ENCODE assay signal across 18 cellular contexts in the genomic region with DNA sequence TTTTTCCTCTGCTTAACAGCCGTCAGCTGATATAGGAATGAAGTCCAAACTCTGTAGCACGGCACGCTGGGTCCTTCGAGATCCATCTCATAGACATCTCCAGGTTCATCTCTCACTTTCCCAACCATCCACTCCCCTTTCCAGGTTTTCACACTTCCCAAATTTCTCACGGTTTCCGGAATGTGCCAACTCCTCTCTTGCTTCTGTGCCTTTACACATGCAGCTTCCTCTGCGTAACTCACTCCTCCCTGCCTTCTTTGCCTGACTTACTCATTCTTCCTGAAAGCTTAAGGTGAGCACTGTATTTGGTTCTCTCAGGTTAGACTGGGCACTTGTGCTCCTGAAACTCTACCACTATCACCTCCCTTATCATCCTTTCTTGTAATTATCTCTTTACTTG.
DNase-seq lines count a peak whose midpoint lies in the region; ATAC-seq, FAIRE-seq and TF ChIP-seq lines count a peak whose summit lies in the region.
"Had no signal": no experiment of that assay in that cellular context is flagged by ENCODE, and none has a peak within 500 bp of the region (broad histone marks: within the 10 kb centered on the region; RNA-seq: fewer than 3 reads in every experiment).

No MANE protein-coding gene starts in this region.

- H2AK5ac ChIP-seq in H9 (ENCODE audit: insufficient read length, low read length) = no peak overlapping the region

- H3K4me3 Mint-ChIP-seq in GM23338 = no peak overlapping the region
- no peak overlapping the region for H3K4me3 Mint-ChIP-seq in H9
- H3K4me3 Mint-ChIP-seq: CD4-positive, alpha-beta memory T cell; IgD-negative memory B cell had no signal

- H3K36me3 ChIP-seq in GM23338 (ENCODE audit: insufficient read depth) (peaks cover 36% of the 10 kb centered on the region), endothelial cell of umbilical vein (ENCODE audit: control insufficient read depth in 2 of 2, extremely low read depth in 1 of 2, insufficient read depth in 2 of 2, low read length in 2 of 2) (no peaks in the 10 kb centered on the region), keratinocyte (ENCODE audit: control insufficient read depth in 2 of 2, extremely low read depth in 1 of 2, insufficient read depth in 2 of 2, low read length in 2 of 2) (peaks cover 8 to 15% of the 10 kb centered on the region in 2 experiments)
- H3K36me3 ChIP-seq: BE2C had no signal

- H2BK120ac ChIP-seq in H9 (ENCODE audit: low read depth, low read length, poor library complexity, severe bottlenecking) = no peak overlapping the region

- H2BK5ac ChIP-seq in H9 (ENCODE audit: insufficient read length, low read length) = no peak overlapping the region

- H3K56ac ChIP-seq in H9 (ENCODE audit: insufficient read length, low read depth, low read length) = no peak overlapping the region

- H3K4me1 Mint-ChIP-seq in GM23338 = no peaks in the 10 kb centered on the region
- no peaks in the 10 kb centered on the region for H3K4me1 Mint-ChIP-seq in H9

- no peak overlapping the region for H3K18ac ChIP-seq in H9 (ENCODE audit: insufficient read length, low read depth, low read length)

- H4K5ac ChIP-seq in H9 (ENCODE audit: insufficient read length, low read depth, low read length) = no peak overlapping the region

- H3K79me1 ChIP-seq in H9 (ENCODE audit: insufficient read depth, low read depth, low read length, poor library complexity, severe bottlenecking) = no peaks in the 10 kb centered on the region

- peaks cover 79% of the 10 kb centered on the region for H3K36me3 Mint-ChIP-seq in GM23338 (ENCODE audit: low read depth)
- H3K36me3 Mint-ChIP-seq in H9 (ENCODE audit: insufficient read depth in 1 of 3, low read depth in 3 of 3) = peaks cover 50 to 67% (median 51%) of the 10 kb centered on the region in 3 experiments

- H3K9me2 ChIP-seq in GM23338 (ENCODE audit: insufficient read depth) = no peaks in the 10 kb centered on the region

- H3K4me1 ChIP-seq in GM23338 (ENCODE audit: insufficient read depth) (no peaks in the 10 kb centered on the region), H9 (ENCODE audit: insufficient read depth, low read length) (no peaks in the 10 kb centered on the region), endothelial cell of umbilical vein (ENCODE audit: control insufficient read depth, extremely low read depth, insufficient read depth, low read length) (no peaks in the 10 kb centered on the region), keratinocyte (ENCODE audit: control insufficient read depth, extremely low read depth, insufficient read depth, low read length) (no peaks in the 10 kb centered on the region)
- H3K4me1 ChIP-seq: A549, BE2C had no signal

- H2AFZ ChIP-seq in GM23338 (no peak overlapping the region), H9 (ENCODE audit: low read length) (no peak overlapping the region), endothelial cell of umbilical vein (ENCODE audit: low read depth, low read length) (no peak overlapping the region), keratinocyte (ENCODE audit: control insufficient read depth, low read length) (no peak overlapping the region)

- H3K23ac ChIP-seq in H9 (ENCODE audit: insufficient read length, low read depth, low read length) = no peak overlapping the region

- H3K9ac ChIP-seq in H9 (ENCODE audit: extremely low read depth, insufficient read length, low read length) = no peak overlapping the region
- H3K9ac ChIP-seq in endothelial cell of umbilical vein (replicated peaks; ENCODE audit: extremely low read depth, insufficient read depth, low read length) = no peak overlapping the region
- H3K9ac ChIP-seq in keratinocyte (ENCODE audit: control insufficient read depth, extremely low read depth, insufficient read depth, low read length) = no peak overlapping the region

- ATAC-seq in GM23338 (no peak), GM21825 (IDR thresholded peaks at IDR 0.05; ENCODE audit: unreplicated experiment) (no peak)
- ATAC-seq: A549 had no signal

- H3K4ac ChIP-seq in H9 (ENCODE audit: low read depth, low read length) = no peak overlapping the region

- H3K4me3 ChIP-seq in GM23338 (no peak overlapping the region), endothelial cell of umbilical vein (replicated peaks in 1 of 3; ENCODE audit: insufficient read depth in 1 of 3, low read depth in 1 of 3, low read length in 3 of 3) (no peak overlapping the region), keratinocyte (ENCODE audit: control insufficient read depth in 2 of 3, extremely low read depth in 1 of 3, insufficient read depth in 2 of 3, low read depth in 1 of 3, low read length in 3 of 3) (no peak overlapping the region)
- H3K4me3 ChIP-seq: A549 had no signal

- no peaks in the 10 kb centered on the region for H3K23me2 ChIP-seq in H9 (ENCODE audit: insufficient read length, low read depth, low read length, poor library complexity, severe bottlenecking)

- no peak for TF ChIP-seq POLR2A in endothelial cell of umbilical vein (IDR thresholded peaks at IDR 0.05; ENCODE audit: low read depth, low read length)
- no peak for TF ChIP-seq POLR2A in GM12892 (IDR thresholded peaks at IDR 0.05; ENCODE audit: low read depth, low read length)

- H3K79me2 ChIP-seq in GM23338 (replicated peaks; ENCODE audit: insufficient read depth) (no peaks in the 10 kb centered on the region; the same call in 1 of the 2 replicates), H9 (ENCODE audit: insufficient read depth, low read length) (no peaks in the 10 kb centered on the region), endothelial cell of umbilical vein (ENCODE audit: control insufficient read depth, insufficient read depth, low read length) (no peaks in the 10 kb centered on the region), keratinocyte (ENCODE audit: control insufficient read depth, insufficient read depth, low read length) (no peaks in the 10 kb centered on the region)

- no peaks in the 10 kb centered on the region for H3K27me3 ChIP-seq in GM23338 (ENCODE audit: insufficient read depth)
- H3K27me3 ChIP-seq in H9 (ENCODE audit: insufficient read depth, low read length) = no peaks in the 10 kb centered on the region
- no peaks in the 10 kb centered on the region for H3K27me3 ChIP-seq in endothelial cell of umbilical vein (ENCODE audit: control insufficient read depth in 2 of 2, insufficient read depth in 2 of 2, low read length in 2 of 2)
- H3K27me3 ChIP-seq in keratinocyte (ENCODE audit: control insufficient read depth, extremely low read depth, insufficient read depth, low read length) = no peaks in the 10 kb centered on the region
- H3K27me3 ChIP-seq: BE2C had no signal

- H4K91ac ChIP-seq in H9 (ENCODE audit: insufficient read length, low read depth, low read length) = no peak overlapping the region

- dilution Hi-C loops in endothelial cell of umbilical vein (cut with MboI; ENCODE audit: extremely low pct_ligation_motif_present, low sequenced_read_pairs) (no loop called here), keratinocyte (cut with MboI; ENCODE audit: extremely low pct_ligation_motif_present, low sequenced_read_pairs) (no loop called here)

- H3K9me3 Mint-ChIP-seq in GM23338 = peaks cover 3% of the 10 kb centered on the region; the same call in 1 of the 3 replicates
- no peaks in the 10 kb centered on the region; a peak in 1 of 5 replicates for H3K9me3 Mint-ChIP-seq in H9
- H3K9me3 Mint-ChIP-seq: IgD-negative memory B cell had no signal

- CTCF ChIA-PET in endothelial cell of umbilical vein (lab: Charles Lee) = no interaction called here
- CTCF ChIA-PET in GM10248 (lab: Yijun Ruan, JAX) = no interaction called here

- H3K27ac Mint-ChIP-seq in GM23338 = peak overlapping the region; percentile 15; the same call in 1 of the 2 replicates
- peak overlapping the region in 2 of 3 experiments; percentile 1 to 73; a peak in 3 of 7 replicates for H3K27ac Mint-ChIP-seq in H9
- H3K27ac Mint-ChIP-seq: IgD-negative memory B cell had no signal

- H3K27me3 Mint-ChIP-seq in GM23338 (ENCODE audit: insufficient read depth, low read depth, poor library complexity) = no peaks in the 10 kb centered on the region
- no peaks in the 10 kb centered on the region for H3K27me3 Mint-ChIP-seq in H9 (ENCODE audit: low read depth)
- H3K27me3 Mint-ChIP-seq: CD4-positive, alpha-beta memory T cell; IgD-negative memory B cell had no signal

- H3K4me2 ChIP-seq in GM23338 (no peak overlapping the region), H9 (ENCODE audit: insufficient read depth, insufficient read length, low read length) (no peak overlapping the region), endothelial cell of umbilical vein (ENCODE audit: insufficient read depth, low read length) (no peak overlapping the region), keratinocyte (ENCODE audit: control insufficient read depth, extremely low read depth, insufficient read depth, low read depth, low read length) (no peak overlapping the region)
- H3K4me2 ChIP-seq: A549 had no signal

- H3K9me1 ChIP-seq in endothelial cell of umbilical vein (replicated peaks; ENCODE audit: control insufficient read depth, extremely low read depth, insufficient read depth, low read length) (no peaks in the 10 kb centered on the region), keratinocyte (ENCODE audit: control insufficient read depth, extremely low read depth, insufficient read depth, low read length) (no peaks in the 10 kb centered on the region)

- no peak overlapping the region for H3T11ph ChIP-seq in H9 (ENCODE audit: low read length)

- FAIRE-seq in endothelial cell of umbilical vein (lab: Jason Lieb, UNC) = no peak
- FAIRE-seq in keratinocyte (lab: Jason Lieb, UNC) = peak; percentile 43
- no peak for FAIRE-seq in GM12892 (lab: Jason Lieb, UNC)
- FAIRE-seq: A549, G401.6, GM19239, H54 had no signal

- H3K27ac ChIP-seq in GM23338 (ENCODE audit: low read depth) = no peak overlapping the region; the same call in 1 of the 2 replicates
- H3K27ac ChIP-seq in H9 (ENCODE audit: insufficient read length, low read depth, low read length) = no peak overlapping the region
- H3K27ac ChIP-seq in endothelial cell of umbilical vein (ENCODE audit: insufficient read depth, low read depth, low read length) = no peak overlapping the region
- H3K27ac ChIP-seq in keratinocyte (ENCODE audit: control insufficient read depth, insufficient read depth, low read length) = no peak overlapping the region
- H3K27ac ChIP-seq: A549, C4-2B had no signal

- H3K14ac ChIP-seq in H9 (ENCODE audit: insufficient read depth, low read length) = no peak overlapping the region

- no TSS peak for BruUV-seq in endothelial cell of umbilical vein (replicated peaks; lab: Mats Ljungman, UMichigan)

- intact Hi-C loops in endothelial cell of umbilical vein (cut with micrococcal nuclease) = no loop called here

- no peak overlapping the region for H2BK12ac ChIP-seq in H9 (ENCODE audit: insufficient read length, low read depth, low read length)

- no peak overlapping the region for H2BK20ac ChIP-seq in H9 (ENCODE audit: low read depth, low read length, poor library complexity, severe bottlenecking)

- H4K20me1 ChIP-seq in GM23338 (replicated peaks; ENCODE audit: insufficient read depth) (peaks cover 3% of the 10 kb centered on the region; the same call in 1 of the 2 replicates), H9 (ENCODE audit: control insufficient read depth, insufficient read depth, insufficient read length) (no peaks in the 10 kb centered on the region), endothelial cell of umbilical vein (replicated peaks; ENCODE audit: control insufficient read depth, extremely low read depth, insufficient read depth, low read length) (no peaks in the 10 kb centered on the region), keratinocyte (ENCODE audit: control insufficient read depth, extremely low read depth, insufficient read depth, low read length) (no peaks in the 10 kb centered on the region)

- no peaks in the 10 kb centered on the region for H3F3A ChIP-seq in GM23338 (replicated peaks; ENCODE audit: low read depth)

- H3K9me3 ChIP-seq in H9 (ENCODE audit: control insufficient read depth, low read depth, low read length) = no peaks in the 10 kb centered on the region
- no peaks in the 10 kb centered on the region for H3K9me3 ChIP-seq in endothelial cell of umbilical vein (replicated peaks; ENCODE audit: control insufficient read depth, insufficient read depth, low read length)
- H3K9me3 ChIP-seq in keratinocyte (ENCODE audit: control insufficient read depth, low read depth, low read length) = no peaks in the 10 kb centered on the region
- H3K9me3 ChIP-seq: A549 had no signal

- WGBS in H9 (ENCODE audit: extremely low coverage, insufficient read length, low lambda C conversion rate) = no CpG with 5 or more reads among the region's 7 CpGs

- DNase-seq in GM23338 (ENCODE audit: low spot score) = no peak
- DNase-seq in H9 = no peak
- DNase-seq in endothelial cell of umbilical vein (ENCODE audit: low read depth, low spot score) = peak; percentile 8
- DNase-seq in keratinocyte (ENCODE audit: low read depth, low spot score) = no peak
- DNase-seq in SK-N-DZ (ENCODE audit: low spot score) = no peak
- no peak for DNase-seq in GM12892 (ENCODE audit: insufficient read length)
- no peak for DNase-seq in GM10248 (ENCODE audit: extremely low spot score)
- DNase-seq: BE2C; CD4-positive, alpha-beta memory T cell; DMS79 treated with DMSO at 0.1 percent for 48 hours; EL had no signal

- POLR2A ChIA-PET in endothelial cell of umbilical vein (lab: Charles Lee) = no interaction called here
- POLR2A ChIA-PET in GM10248 (lab: Yijun Ruan, JAX) = no interaction called here

- no peak overlapping the region for H4K8ac ChIP-seq in H9 (replicated peaks; ENCODE audit: insufficient read length, low read depth, low read length)

- no peak overlapping the region for H2BK15ac ChIP-seq in H9 (ENCODE audit: low read depth, low read length)

- TF ChIP-seq CTCF in GM23338 (conservative IDR thresholded peaks at IDR 0.05; ENCODE audit: low read depth in 2 of 2) = no peak
- no peak for TF ChIP-seq CTCF in H9 (conservative IDR thresholded peaks at IDR 0.05)
- no peak for TF ChIP-seq CTCF in endothelial cell of umbilical vein (IDR thresholded peaks at IDR 0.05; ENCODE audit: extremely low read depth in 1 of 2, insufficient read depth in 1 of 2, low read depth in 1 of 2, low read length in 2 of 2)
- TF ChIP-seq CTCF in keratinocyte (optimal IDR thresholded peaks at IDR 0.05 in 1 of 3, IDR thresholded peaks at IDR 0.05 in 1 of 3, conservative IDR thresholded peaks at IDR 0.05 in 1 of 3; ENCODE audit: extremely low read depth in 1 of 3, insufficient read depth in 2 of 3, low read length in 3 of 3) = no peak
- no peak for TF ChIP-seq CTCF in GM10248 (IDR thresholded peaks at IDR 0.05; ENCODE audit: control extremely low read depth, extremely low read depth, low read depth, missing control alignments)
